Comparison of ENCODE assay signal across 8 cellular contexts in genomic region chr22:37905534-37906363, GRCh38. TPM values are rescaled to one million over a fixed set of nuclear protein-coding genes. Genes with fewer than 3 reads are reported as not detected.
DNase-seq lines count a peak whose midpoint lies in the region; ATAC-seq, FAIRE-seq and TF ChIP-seq lines count a peak whose summit lies in the region.

TSS of gene MICALL1 (plus strand) at chr22:37906297. CDS start at chr22:37906423, 126 bp downstream.

- H3K36me3 ChIP-seq in CD4-positive, alpha-beta memory T cell (ENCODE audit: insufficient read depth, low read length) = no peaks in the 10 kb centered on the region
- no peaks in the 10 kb centered on the region for H3K36me3 ChIP-seq in cardiac muscle cell

- POLR2A ChIA-PET in CD4-positive, alpha-beta memory T cell (lab: Charles Lee; ENCODE audit: partially characterized antibody) = interaction anchor here (0.6 to 3.3 kb wide), 21 partner anchors 9 to 1115 kb away, joined by 3 to 51 read pairs (median 4); partner anchors contain the start of genes ANKRD54, APOBEC3D, C22orf23 and EIF3L

- peak within 1 kb of the TSS; percentile 48 to 93 (median 88) for H3K27ac Mint-ChIP-seq in CD4-positive, alpha-beta memory T cell

- DNase-seq in CD4-positive, alpha-beta memory T cell = peak; percentile 56 to 74 (median 62)
- peak; percentile 53 for DNase-seq in HS-27A (ENCODE audit: low read depth)
- peak; percentile 27 for DNase-seq in SKM-1 (lab: John Stamatoyannopoulos, UW; ENCODE audit: unreplicated experiment)
- DNase-seq in activated naive CD8-positive, alpha-beta T cell treated with anti-CD3 and anti-CD28 coated beads, Interleukin-2, amount 50 U/mL, for 16 hours (ENCODE audit: low read depth, low spot score) = peak; percentile 11
- peak; percentile 83 to 89 for DNase-seq in cardiac muscle cell (ENCODE audit: low read depth in 1 of 2, low spot score in 1 of 2)
- no peak for DNase-seq in posterior vena cava (ENCODE audit: low spot score)
- DNase-seq in urothelium cell line (ENCODE audit: low spot score) = peak; percentile 92

- H3K4me3 Mint-ChIP-seq in CD4-positive, alpha-beta memory T cell = peak within 1 kb of the TSS; percentile 77 to 88 (median 84)

- ATAC-seq in GM19438 (IDR thresholded peaks at IDR 0.05; ENCODE audit: low read depth, unreplicated experiment) = peak; percentile 67

- no peaks in the 10 kb centered on the region for H3K36me3 Mint-ChIP-seq in CD4-positive, alpha-beta memory T cell

- no peak for TF ChIP-seq CTCF in cardiac muscle cell (IDR thresholded peaks at IDR 0.05; ENCODE audit: low read depth, low read length)

- CTCF ChIA-PET in CD4-positive, alpha-beta memory T cell (lab: Charles Lee; ENCODE audit: partially characterized antibody) = interaction anchor here (0.8 to 4.3 kb wide), 11 partner anchors 9 to 62 kb away, joined by 3 to 28 read pairs (median 5); partner anchors contain the start of gene ANKRD54

- H3K4me1 ChIP-seq in CD4-positive, alpha-beta memory T cell (ENCODE audit: insufficient read depth, low read length) = peaks cover 18% of the 10 kb centered on the region
- H3K4me1 ChIP-seq in cardiac muscle cell (ENCODE audit: low read depth) = peaks cover 12% of the 10 kb centered on the region

- H3K27ac ChIP-seq in CD4-positive, alpha-beta memory T cell (ENCODE audit: low read depth, low read length) = peak within 1 kb of the TSS; percentile 58
- H3K27ac ChIP-seq in cardiac muscle cell = no peak within 1 kb of the TSS

- H3K27me3 ChIP-seq in CD4-positive, alpha-beta memory T cell (ENCODE audit: insufficient read depth, low read length) = no peaks in the 10 kb centered on the region
- no peaks in the 10 kb centered on the region for H3K27me3 ChIP-seq in cardiac muscle cell

- peak; percentile 88 for FAIRE-seq in urothelium cell line (lab: Jason Lieb, UNC)

- H3K9me3 Mint-ChIP-seq in CD4-positive, alpha-beta memory T cell = no peaks in the 10 kb centered on the region

- intact Hi-C loops in CD4-positive, alpha-beta memory T cell (cut with micrococcal nuclease) = loop anchor here (1.0 to 5.0 kb wide), 4 partner anchors 29 to 98 kb away; partner anchors contain the start of genes C22orf23, EIF3L, GCAT and POLR2F
- intact Hi-C loops in posterior vena cava (cut with DNase I) = no loop called here

- H3K9me3 ChIP-seq in CD4-positive, alpha-beta memory T cell (ENCODE audit: control insufficient read depth in 1 of 2, low read length in 2 of 2) = no peaks in the 10 kb centered on the region
- H3K9me3 ChIP-seq in cardiac muscle cell (ENCODE audit: low read depth) = no peaks in the 10 kb centered on the region

- H3K27me3 Mint-ChIP-seq in CD4-positive, alpha-beta memory T cell = no peaks in the 10 kb centered on the region

- peak within 1 kb of the TSS; percentile 3 to 58 for H3K4me3 ChIP-seq in CD4-positive, alpha-beta memory T cell (ENCODE audit: low read length in 2 of 2)
- peak within 1 kb of the TSS; percentile 74 for H3K4me3 ChIP-seq in cardiac muscle cell

- peaks cover 18 to 45% (median 28%) of the 10 kb centered on the region in 4 donors for H3K4me1 Mint-ChIP-seq in CD4-positive, alpha-beta memory T cell

RNA-seq across cellular contexts. Expression of gene MICALL1, which starts in this region (rescaled TPM):
- 10 to 100 TPM; 30.7 to 31.0 TPM for total RNA-seq in CD4-positive, alpha-beta memory T cell
- 1 to 10 TPM in 1 of 2 donors, under 1 TPM in 1; 0.77 to 4.4 TPM for polyA plus RNA-seq in CD4-positive, alpha-beta memory T cell
- total RNA-seq in cardiac muscle cell = 27.4 and 34.9 TPM in 2 replicates
- 10.2 and 13.6 TPM in 2 replicates for polyA plus RNA-seq in cardiac muscle cell
- 10 to 100 TPM; 77.0 to 80.8 TPM for total RNA-seq in posterior vena cava
